ENCODE assay signal across 13 cellular contexts in genomic region chr12:123057505-123058265, GRCh38.
DNase-seq lines count a peak whose midpoint lies in the region; ATAC-seq, FAIRE-seq and TF ChIP-seq lines count a peak whose summit lies in the region.
"Had no signal": no experiment of that assay in that cellular context is flagged by ENCODE, and none has a peak within 500 bp of the region (broad histone marks: within the 10 kb centered on the region; RNA-seq: fewer than 3 reads in every experiment).

No MANE protein-coding gene starts in this region.

- intact Hi-C loops in OCI-LY7 (cut with micrococcal nuclease; ENCODE audit: unreplicated experiment) = loop anchor here (5.0 kb wide), 1 partner anchor 75 kb away; the partner anchor contains the start of gene ARL6IP4

- H3K4me3 Mint-ChIP-seq in natural killer cell treated with Interleukin-12 subunit alpha and Interleukin-12 subunit beta and Interleukin-15 and Interleukin-18, amount 100 ng/mL, for 72 hours = no peak overlapping the region

- no peak for FAIRE-seq in frontal cortex (lab: Jason Lieb, UNC)

- no peaks in the 10 kb centered on the region for H3K79me2 ChIP-seq in OCI-LY7 (ENCODE audit: insufficient read depth, low read depth, low read length)

- DNase-seq in Daoy (ENCODE audit: low read depth) = peak; percentile 91
- DNase-seq in NCI-H187 treated with DMSO at 0.1 percent for 48 hours (lab: John Stamatoyannopoulos, UW) = peak; percentile 94
- peak; percentile 66 for DNase-seq in OCI-LY7 (ENCODE audit: low spot score)
- peak; percentile 58 for DNase-seq in natural killer cell treated with Interleukin-12 subunit alpha and Interleukin-12 subunit beta and Interleukin-15 and Interleukin-18, amount 100 ng/mL, for 72 hours (ENCODE audit: low spot score)
- no peak for DNase-seq in frontal cortex (ENCODE audit: low spot score in 2 of 2)
- no peak for DNase-seq in activated CD4-positive, alpha-beta T cell treated with anti-CD3 and anti-CD28 coated beads for 1 hour
- DNase-seq: BE2C, foreskin fibroblast had no signal

- peaks cover 0 to 34% of the 10 kb centered on the region in 2 donors for H3K4me1 Mint-ChIP-seq in natural killer cell treated with Interleukin-12 subunit alpha and Interleukin-12 subunit beta and Interleukin-15 and Interleukin-18, amount 100 ng/mL, for 72 hours (ENCODE audit: low read depth in 2 of 2)

- H3K4me3 ChIP-seq in OCI-LY7 (ENCODE audit: low read depth, low read length, poor library complexity, severe bottlenecking) = no peak overlapping the region
- H3K4me3 ChIP-seq: prostate gland, tibial nerve had no signal

- BruUV-seq in OCI-LY7 (replicated peaks; lab: Mats Ljungman, UMichigan) = no TSS peak

- no peaks in the 10 kb centered on the region for H3K9me2 ChIP-seq in OCI-LY7 (ENCODE audit: insufficient read depth, low read length)

- H3K9me3 ChIP-seq in OCI-LY7 (ENCODE audit: low read length) = no peaks in the 10 kb centered on the region
- H3K9me3 ChIP-seq: BE2C, prostate gland, tibial nerve had no signal

- no peaks in the 10 kb centered on the region for H3K36me3 ChIP-seq in OCI-LY7 (ENCODE audit: insufficient read depth, low read length)
- H3K36me3 ChIP-seq: BE2C, prostate gland, tibial nerve had no signal

- peaks cover 55% of the 10 kb centered on the region for H3K4me1 ChIP-seq in OCI-LY7 (ENCODE audit: insufficient read depth, low read length, poor library complexity, severe bottlenecking)
- H3K4me1 ChIP-seq: prostate gland had no signal

- no peaks in the 10 kb centered on the region for H3K9me3 Mint-ChIP-seq in natural killer cell treated with Interleukin-12 subunit alpha and Interleukin-12 subunit beta and Interleukin-15 and Interleukin-18, amount 100 ng/mL, for 72 hours
- H3K9me3 Mint-ChIP-seq: activated naive CD4-positive, alpha-beta T cell treated with anti-CD3 and anti-CD28 coated beads, Interleukin-2, amount 50 U/mL, for 72 hours; IgD-negative memory B cell had no signal

- no peaks in the 10 kb centered on the region for H4K20me1 ChIP-seq in OCI-LY7 (ENCODE audit: insufficient read depth, low read length)

- no peaks in the 10 kb centered on the region for H3K36me3 Mint-ChIP-seq in natural killer cell treated with Interleukin-12 subunit alpha and Interleukin-12 subunit beta and Interleukin-15 and Interleukin-18, amount 100 ng/mL, for 72 hours
- H3K36me3 Mint-ChIP-seq: activated naive CD4-positive, alpha-beta T cell treated with anti-CD3 and anti-CD28 coated beads, Interleukin-2, amount 50 U/mL, for 72 hours had no signal

- H3K4me2 ChIP-seq in OCI-LY7 (ENCODE audit: low read length) = peak overlapping the region; percentile 30

- no peak for TF ChIP-seq CTCF in OCI-LY7 (conservative IDR thresholded peaks at IDR 0.05; ENCODE audit: low read length)

- H3K27me3 Mint-ChIP-seq in natural killer cell treated with Interleukin-12 subunit alpha and Interleukin-12 subunit beta and Interleukin-15 and Interleukin-18, amount 100 ng/mL, for 72 hours = no peaks in the 10 kb centered on the region
- H3K27me3 Mint-ChIP-seq: IgD-negative memory B cell had no signal

- POLR2A ChIA-PET in OCI-LY7 (lab: Charles Lee) = interaction anchor here (0.7 to 0.8 kb wide), 2 partner anchors 18 to 177 kb away, joined by 3 to 4 read pairs; no protein-coding TSS in a partner anchor

- CTCF ChIA-PET in OCI-LY7 (lab: Charles Lee; ENCODE audit: unreplicated experiment) = interaction anchor here (0.5 kb wide), 1 partner anchor 31 kb away, joined by 3 read pairs; no protein-coding TSS in a partner anchor

- ATAC-seq in natural killer cell treated with Interleukin-12 subunit alpha and Interleukin-12 subunit beta and Interleukin-15 and Interleukin-18, amount 100 ng/mL, for 72 hours = no peak
- no peak for ATAC-seq in GM21423 (IDR thresholded peaks at IDR 0.05; ENCODE audit: unreplicated experiment)
- ATAC-seq: activated naive CD4-positive, alpha-beta T cell treated with anti-CD3 and anti-CD28 coated beads, Interleukin-2, amount 50 U/mL, for 72 hours had no signal

- no peak overlapping the region for H2AFZ ChIP-seq in OCI-LY7 (ENCODE audit: low read length)

- peak overlapping the region; percentile 46 for H3K27ac ChIP-seq in OCI-LY7 (ENCODE audit: low read depth, low read length, poor library complexity, severe bottlenecking)
- H3K27ac ChIP-seq: prostate gland, tibial nerve had no signal

- H3K27ac Mint-ChIP-seq in natural killer cell treated with Interleukin-12 subunit alpha and Interleukin-12 subunit beta and Interleukin-15 and Interleukin-18, amount 100 ng/mL, for 72 hours = no peak overlapping the region

Comparison
In these comparisons a context has a peak if more than half of its experiments do, and no peak if none do; other contexts are left out.
1. DNase-seq: peak in Daoy (single experiment), NCI-H187 treated with DMSO at 0.1 percent for 48 hours (single experiment), OCI-LY7 (single experiment) and natural killer cell treated with Interleukin-12 subunit alpha and Interleukin-12 subunit beta and Interleukin-15 and Interleukin-18, amount 100 ng/mL, for 72 hours (single experiment); none in frontal cortex (0 of 2) and activated CD4-positive, alpha-beta T cell treated with anti-CD3 and anti-CD28 coated beads for 1 hour (single experiment).